Comparison of ENCODE assay signal across 26 cellular contexts in genomic region chr12:116906285-116906684, GRCh38. TPM values are rescaled to one million over a fixed set of nuclear protein-coding genes. Genes with fewer than 3 reads are reported as not detected.
A peak's percentile ranks its signal among the peaks of the same experiment; 100 is the strongest.
DNase-seq lines count a peak whose midpoint lies in the region; ATAC-seq, FAIRE-seq and TF ChIP-seq lines count a peak whose summit lies in the region.
"Had no signal": no experiment of that assay in that cellular context is flagged by ENCODE, and none has a peak within 500 bp of the region (broad histone marks: within the 10 kb centered on the region; RNA-seq: fewer than 3 reads in every experiment).

No MANE protein-coding gene starts in this region.

- no peak overlapping the region for H3K56ac ChIP-seq in H1 (replicated peaks; ENCODE audit: insufficient read length, low read depth, low read length)

- WGBS in A549 (ENCODE audit: missing lambda C conversion rate), result 72% methylated on average over 4 of the region's 4 CpGs
- 88% methylated on average over 4 of the region's 4 CpGs; no CpG with 5 or more reads in 1 of the 2 experiments for WGBS in H1 (ENCODE audit: extremely low coverage in 1 of 2, insufficient coverage in 1 of 2, insufficient read length in 1 of 2, insufficient replicate concordance in 2 of 2, low coverage in 1 of 2, low lambda C conversion rate in 2 of 2, missing lambda C conversion rate in 1 of 2), 2 experiments

- peaks cover 0 to 4% of the 10 kb centered on the region in 2 experiments; a peak in 1 of 4 replicates for H3K79me2 ChIP-seq in H1 (ENCODE audit: control insufficient read depth in 1 of 2, insufficient read depth in 2 of 2, low read length in 2 of 2)

- no peaks in the 10 kb centered on the region for H3K23me2 ChIP-seq in H1 (ENCODE audit: low read depth, low read length)

- H3K14ac ChIP-seq in H1 (ENCODE audit: insufficient read length), result no peak overlapping the region

- H3K27ac Mint-ChIP-seq in stimulated activated naive B cell treated with anti-CD40 and anti-IgM and Interleukin-4, amounts not matched to agents 10 μg/mL and 1 μg/mL and 100 μg/mL, for 72 hours, result no peak overlapping the region
- H3K27ac Mint-ChIP-seq: CD14-positive monocyte; CD4-positive, alpha-beta memory T cell; CD4-positive, CD25-positive, alpha-beta regulatory T cell; CD8-positive, alpha-beta memory T cell had no signal

- H3K27ac ChIP-seq in A549 (no peak overlapping the region), HEK293 (ENCODE audit: extremely low read depth, low read depth, low read length) (no peak overlapping the region), H1 (ENCODE audit: low read depth, low read length) (no peak overlapping the region)
- H3K27ac ChIP-seq: 22Rv1, BLaER1 had no signal

- H2AK5ac ChIP-seq in H1 (ENCODE audit: low read depth, low read length), result no peak overlapping the region

- H3K9ac ChIP-seq in H1 (replicated peaks in 1 of 4; ENCODE audit: extremely low read depth in 1 of 4, low read depth in 3 of 4, low read length in 3 of 4), result no peak overlapping the region
- H3K9ac ChIP-seq: BLaER1 had no signal

- H3K4ac ChIP-seq in H1 (replicated peaks; ENCODE audit: insufficient read length, low read depth, low read length), result no peak overlapping the region

- H3K79me1 ChIP-seq in H1 (ENCODE audit: low read depth, low read length), result no peaks in the 10 kb centered on the region

- H4K20me1 ChIP-seq in H1 (replicated peaks in 1 of 2; ENCODE audit: control insufficient read depth in 1 of 2, insufficient read depth in 2 of 2, low read length in 2 of 2), result no peaks in the 10 kb centered on the region
- H4K20me1 ChIP-seq: BLaER1 had no signal

- no peak overlapping the region for H3K4me3 Mint-ChIP-seq in stimulated activated naive B cell treated with anti-CD40 and anti-IgM and Interleukin-4, amounts not matched to agents 10 μg/mL and 1 μg/mL and 100 μg/mL, for 72 hours
- H3K4me3 Mint-ChIP-seq: CD14-positive monocyte; CD4-positive, alpha-beta memory T cell; CD4-positive, CD25-positive, alpha-beta regulatory T cell; CD8-positive, alpha-beta memory T cell had no signal

- H3K36me3 ChIP-seq in HEK293 (ENCODE audit: control insufficient read depth in 2 of 2, insufficient read depth in 1 of 2, low read length in 2 of 2), result no peaks in the 10 kb centered on the region
- no peaks in the 10 kb centered on the region for H3K36me3 ChIP-seq in H1 (ENCODE audit: control insufficient read depth in 2 of 4, insufficient read depth in 4 of 4, low read length in 3 of 4)
- H3K36me3 ChIP-seq: BE2C, BLaER1 had no signal

- TF ChIP-seq CTCF in A549 (IDR thresholded peaks at IDR 0.05) (no peak), HEK293 (tag by site-specific recombination; IDR thresholded peaks at IDR 0.05) (no peak), H1 (IDR thresholded peaks at IDR 0.05; ENCODE audit: control extremely low read depth in 1 of 3, insufficient read depth in 1 of 3, low read depth in 1 of 3, low read length in 3 of 3) (no peak)

- POLR2A ChIA-PET in A549 (lab: Yijun Ruan, JAX) (no interaction called here), HEK293 (lab: Yijun Ruan, JAX) (no interaction called here), H1 (lab: Charles Lee; ENCODE audit: partially characterized antibody) (interaction anchor here (0.7 to 0.9 kb wide), 2 partner anchors 14 to 28 kb away, joined by 3 to 4 read pairs; no protein-coding TSS in a partner anchor)

- no peaks in the 10 kb centered on the region for H3K4me1 ChIP-seq in A549
- no peaks in the 10 kb centered on the region for H3K4me1 ChIP-seq in HEK293 (ENCODE audit: control insufficient read depth, insufficient read depth, low read length)
- no peaks in the 10 kb centered on the region; a peak in 1 of 7 replicates for H3K4me1 ChIP-seq in H1 (replicated peaks in 1 of 4; ENCODE audit: control insufficient read depth in 3 of 4, insufficient read depth in 4 of 4, low read length in 3 of 4)
- H3K4me1 ChIP-seq: BE2C, BLaER1 had no signal

- peaks cover 4% of the 10 kb centered on the region; the same call in 1 of the 3 replicates for H3K9me3 ChIP-seq in A549
- H3K9me3 ChIP-seq in HEK293 (ENCODE audit: control insufficient read depth, insufficient read depth, low read depth, low read length), result no peaks in the 10 kb centered on the region
- H3K9me3 ChIP-seq in H1 (ENCODE audit: insufficient read depth in 2 of 2, low read depth in 1 of 2, low read length in 1 of 2), result no peaks in the 10 kb centered on the region
- H3K9me3 ChIP-seq: BE2C, BLaER1 had no signal

- FAIRE-seq in A549 (lab: Jason Lieb, UNC), result no peak
- no peak for FAIRE-seq in H1 (lab: Jason Lieb, UNC)
- FAIRE-seq: GM12878, GM12892, GM18507 had no signal

- CTCF ChIA-PET in A549 (lab: Yijun Ruan, JAX) (interaction anchor here (0.6 kb wide), 2 partner anchors 9 to 87 kb away, joined by 3 read pairs; no protein-coding TSS in a partner anchor), HEK293 (lab: Yijun Ruan, JAX) (interaction anchor here (0.6 to 1.2 kb wide), 2 partner anchors 17 to 196 kb away, joined by 4 to 5 read pairs; no protein-coding TSS in a partner anchor), H1 (lab: Charles Lee; ENCODE audit: partially characterized antibody) (interaction anchor here (1.3 to 2.8 kb wide), 2 partner anchors 8 to 21 kb away, joined by 3 to 10 read pairs; no protein-coding TSS in a partner anchor)

- H2BK5ac ChIP-seq in H1 (ENCODE audit: low read depth, low read length), result no peak overlapping the region

- H3K36me3 Mint-ChIP-seq in stimulated activated naive B cell treated with anti-CD40 and anti-IgM and Interleukin-4, amounts not matched to agents 10 μg/mL and 1 μg/mL and 100 μg/mL, for 72 hours, result no peaks in the 10 kb centered on the region
- H3K36me3 Mint-ChIP-seq: CD14-positive monocyte; CD4-positive, CD25-positive, alpha-beta regulatory T cell had no signal

- no peak overlapping the region for H4K91ac ChIP-seq in H1 (replicated peaks; ENCODE audit: insufficient read length, low read length)

- H3K27me3 ChIP-seq in H1 (replicated peaks in 1 of 4; ENCODE audit: control insufficient read depth in 3 of 4, extremely low read depth in 1 of 4, insufficient read depth in 3 of 4, low read length in 3 of 4), result no peaks in the 10 kb centered on the region
- H3K27me3 ChIP-seq: BE2C, BLaER1 had no signal

- H3K4me3 ChIP-seq in A549 (no peak overlapping the region), HEK293 (ENCODE audit: low read depth, low read length) (no peak overlapping the region), H1 (ENCODE audit: extremely low read depth in 1 of 4, insufficient read depth in 2 of 4, low read depth in 3 of 4, low read length in 4 of 4) (no peak overlapping the region)
- H3K4me3 ChIP-seq: BLaER1, GM12878 had no signal

- no peak for TF ChIP-seq RAD21 in A549 (conservative IDR thresholded peaks at IDR 0.05 in 1 of 2, IDR thresholded peaks at IDR 0.05 in 1 of 2)
- TF ChIP-seq RAD21 in H1 (IDR thresholded peaks at IDR 0.05 in 1 of 2, conservative IDR thresholded peaks at IDR 0.05 in 1 of 2; ENCODE audit: low read depth in 2 of 2, low read length in 2 of 2), result no peak

- TF ChIP-seq POLR2A in A549 (IDR thresholded peaks at IDR 0.05; ENCODE audit: low read length), result no peak
- no peak for TF ChIP-seq POLR2A in H1 (IDR thresholded peaks at IDR 0.05; ENCODE audit: control extremely low read depth in 1 of 2, low read depth in 2 of 2, low read length in 2 of 2)

- no peak overlapping the region for H3K23ac ChIP-seq in H1 (ENCODE audit: insufficient read length)

- 0 out of 2 replicates have a peak overlapping the region, but pooled peaks have one; percentile 61 for H2BK20ac ChIP-seq in H1 (ENCODE audit: low read length)

- H4K5ac ChIP-seq in H1 (ENCODE audit: insufficient read length, low read depth, low read length), result no peak overlapping the region

- H3K9me3 Mint-ChIP-seq in stimulated activated naive B cell treated with anti-CD40 and anti-IgM and Interleukin-4, amounts not matched to agents 10 μg/mL and 1 μg/mL and 100 μg/mL, for 72 hours, result no peaks in the 10 kb centered on the region

- no peak overlapping the region for H2BK12ac ChIP-seq in H1 (ENCODE audit: low read depth, low read length)

- DNase-seq in A549 (ENCODE audit: low read depth in 1 of 2, low spot score in 1 of 2) (no peak), H1 (ENCODE audit: low read depth in 1 of 2, low spot score in 2 of 2) (no peak), Right ventricle myocardium superior (no peak)
- no peak for DNase-seq in stimulated activated naive B cell treated with anti-CD40 and anti-IgM and Interleukin-4, amounts not matched to agents 10 μg/mL and 1 μg/mL and 100 μg/mL, for 72 hours
- DNase-seq: ACHN; BE2C; C1 segment of cervical spinal cord; CD4-positive, alpha-beta memory T cell; CD4-positive, CD25-positive, alpha-beta regulatory T cell; CD8-positive, alpha-beta memory T cell; COR-L47; DMS 273 treated with DMSO at 0.1 percent for 48 hours; DMS153; DMS53; DMS79; DND-41; EL; GDM1 had no signal

- no peak overlapping the region for H2AFZ ChIP-seq in H1 (ENCODE audit: low read length)

- H3K27me3 Mint-ChIP-seq in stimulated activated naive B cell treated with anti-CD40 and anti-IgM and Interleukin-4, amounts not matched to agents 10 μg/mL and 1 μg/mL and 100 μg/mL, for 72 hours, result peaks cover 17 to 21% of the 10 kb centered on the region in 2 donors

- H4K8ac ChIP-seq in H1 (ENCODE audit: extremely low read depth, insufficient read depth, low read length), result no peak overlapping the region

- H3K4me2 ChIP-seq in A549 (no peak overlapping the region), H1 (ENCODE audit: insufficient read depth in 1 of 2, low read depth in 2 of 2, low read length in 2 of 2) (no peak overlapping the region)
- H3K4me2 ChIP-seq: BLaER1 had no signal

- peaks cover 2 to 6% of the 10 kb centered on the region in 2 donors for H3K4me1 Mint-ChIP-seq in stimulated activated naive B cell treated with anti-CD40 and anti-IgM and Interleukin-4, amounts not matched to agents 10 μg/mL and 1 μg/mL and 100 μg/mL, for 72 hours

- H2BK120ac ChIP-seq in H1 (replicated peaks; ENCODE audit: low read depth, low read length), result no peak overlapping the region

- intact Hi-C loops in Right ventricle myocardium superior (cut with DNase I), result no loop called here

- no peak overlapping the region for H3K18ac ChIP-seq in H1 (ENCODE audit: extremely low read depth, low read length)

- no peak for ATAC-seq in A549
- no peak for ATAC-seq in Right ventricle myocardium superior (ENCODE audit: poor library complexity)
- no peak for ATAC-seq in stimulated activated naive B cell treated with anti-CD40 and anti-IgM and Interleukin-4, amounts not matched to agents 10 μg/mL and 1 μg/mL and 100 μg/mL, for 72 hours (replicated peaks)
- ATAC-seq: GM12878 had no signal

- H2BK15ac ChIP-seq in H1 (ENCODE audit: low read length), result no peak overlapping the region

- TF ChIP-seq EP300 in A549 (IDR thresholded peaks at IDR 0.05) (no peak), H1 (IDR thresholded peaks at IDR 0.05; ENCODE audit: borderline replicate concordance in 1 of 2, low read depth in 2 of 2, low read length in 2 of 2) (no peak)

RNA-seq across cellular contexts. Expression of gene FBXW8, which starts 4.5 kb away (rescaled TPM):
- polyA plus RNA-seq in A549 (2011; rRNA removed) (15.7 and 16.8 TPM in 2 replicates), A549 (2017; fragmentation: RNase III; extraction: RNeasy Plus Mini Kit Qiagen cat#74134 plus additional on column Dnase treatment) (8.3 to 11.0 TPM (median 9.8 TPM) in 3 replicates), H1 (2011; rRNA removed) (15.8 and 17.9 TPM in 2 replicates)
- polyA plus RNA-seq in A549 (2012; cell fraction: cytosol; rRNA removed), result 7.5 and 10.0 TPM in 2 replicates
- polyA plus RNA-seq in A549 (2012; cell fraction: nucleus; rRNA removed), result 13.0 and 15.3 TPM in 2 replicates
- 36.3 and 37.7 TPM in 2 replicates for polyA minus RNA-seq in A549 (2011; rRNA and poly(A)+ RNA removed)
- 15.9 and 16.0 TPM in 2 replicates for total RNA-seq in H1 (2021; fragmentation: NEBNext Ultra II Directional; extraction: Animal tissue kit (Norgen Biotek cat#: 25700))
- polyA plus RNA-seq in H1 (2011; cell fraction: cytosol; rRNA removed), result 13.1 TPM
- polyA plus RNA-seq in H1 (2011; cell fraction: nucleus; rRNA removed), result 30.0 TPM
- polyA plus RNA-seq in H1 (2012, experiment 1 of 2), result 11.6 to 16.3 TPM (median 12.9 TPM) in 4 replicates
- polyA plus RNA-seq in H1 (2012, experiment 2 of 2), result 3.5 TPM
- 11.7 TPM for polyA plus RNA-seq in H1 (2013, experiment 1 of 2)
- polyA plus RNA-seq in H1 (2013, experiment 2 of 2), result 10.7 TPM
- polyA minus RNA-seq in H1 (2011; rRNA and poly(A)+ RNA removed), result 29.7 and 29.9 TPM in 2 replicates
- 10.3 TPM for polyA minus RNA-seq in H1 (2011; cell fraction: cytosol; rRNA and poly(A)+ RNA removed)
- 35.6 TPM for polyA minus RNA-seq in H1 (2011; cell fraction: nucleus; rRNA and poly(A)+ RNA removed)
- total RNA-seq in Right ventricle myocardium superior, result 5.5 TPM

RNA-seq across cellular contexts. Expression of gene HRK, which starts 25.0 kb away (rescaled TPM):
- polyA plus RNA-seq in A549 (2011; rRNA removed) (0.34 and 0.40 TPM in 2 replicates), A549 (2017; fragmentation: RNase III; extraction: RNeasy Plus Mini Kit Qiagen cat#74134 plus additional on column Dnase treatment) (0.13 to 0.14 TPM (median 0.13 TPM) in 3 replicates), H1 (2011; rRNA removed) (1.1 and 1.6 TPM in 2 replicates)
- 0.09 and 0.12 TPM in 2 replicates for polyA plus RNA-seq in A549 (2012; cell fraction: cytosol; rRNA removed)
- 0.08 and 0.17 TPM in 2 replicates for polyA plus RNA-seq in A549 (2012; cell fraction: nucleus; rRNA removed)
- polyA minus RNA-seq in A549 (2011; rRNA and poly(A)+ RNA removed), result 0.17 and 0.39 TPM in 2 replicates
- total RNA-seq in H1 (2021; fragmentation: NEBNext Ultra II Directional; extraction: Animal tissue kit (Norgen Biotek cat#: 25700)), result 2.7 TPM in 2 replicates
- 1.4 TPM for polyA plus RNA-seq in H1 (2011; cell fraction: cytosol; rRNA removed)
- 0.61 TPM for polyA plus RNA-seq in H1 (2011; cell fraction: nucleus; rRNA removed)
- 1.4 to 2.2 TPM (median 1.9 TPM) in 4 replicates for polyA plus RNA-seq in H1 (2012, experiment 1 of 2)
- 0.63 TPM for polyA plus RNA-seq in H1 (2012, experiment 2 of 2)
- 0.85 TPM for polyA plus RNA-seq in H1 (2013, experiment 1 of 2)
- 0.90 TPM for polyA plus RNA-seq in H1 (2013, experiment 2 of 2)
- polyA minus RNA-seq in H1 (2011; rRNA and poly(A)+ RNA removed), result 1.6 TPM in 2 replicates
- 2.1 TPM for polyA minus RNA-seq in H1 (2011; cell fraction: cytosol; rRNA and poly(A)+ RNA removed)
- 0.60 TPM for polyA minus RNA-seq in H1 (2011; cell fraction: nucleus; rRNA and poly(A)+ RNA removed)
- 0.27 TPM for total RNA-seq in Right ventricle myocardium superior
- total RNA-seq: CD4-positive, alpha-beta memory T cell; CD8-positive, alpha-beta memory T cell; GM12878 had no signal
- polyA plus RNA-seq: AG04450; CD14-positive monocyte; CD4-positive, CD25-positive, alpha-beta regulatory T cell; CD8-positive, alpha-beta memory T cell; GM12878 had no signal
